8 cellular contexts compared by ENCODE assay signal in genomic region chr12:53052419-53053222, GRCh38. TPM values are rescaled to one million over a fixed set of nuclear protein-coding genes. Genes with fewer than 3 reads are reported as not detected.
DNase-seq lines count a peak whose midpoint lies in the region; ATAC-seq and TF ChIP-seq lines count a peak whose summit lies in the region.

No MANE protein-coding gene starts in this region.

- ATAC-seq in body of pancreas (peak; percentile 29), GM21529 (IDR thresholded peaks at IDR 0.05; ENCODE audit: unreplicated experiment) (no peak), HG02840 (IDR thresholded peaks at IDR 0.05; ENCODE audit: low FRiP score, unreplicated experiment) (no peak)

- peak in 1 of 3 donors; percentile 33 for TF ChIP-seq POLR2A in body of pancreas (IDR thresholded peaks at IDR 0.05)

- H3K9me3 ChIP-seq in body of pancreas = no peaks in the 10 kb centered on the region
- no peaks in the 10 kb centered on the region for H3K9me3 ChIP-seq in subcutaneous abdominal adipose tissue (ENCODE audit: control insufficient read depth in 5 of 5, low read length in 5 of 5)

- H3K36me3 ChIP-seq in body of pancreas (replicated peaks in 1 of 2; ENCODE audit: insufficient read depth in 1 of 2, low read depth in 2 of 2) (no peaks in the 10 kb centered on the region), subcutaneous abdominal adipose tissue (ENCODE audit: control insufficient read depth in 5 of 5, insufficient read depth in 5 of 5, low read length in 5 of 5) (peaks cover 3 to 49% (median 37%) of the 10 kb centered on the region in 5 donors)

- 21 to 35% methylated on average over 4 to 11 of the region's 11 CpGs for WGBS in body of pancreas, 2 donors

- H3K4me3 ChIP-seq in body of pancreas (no peak overlapping the region), subcutaneous abdominal adipose tissue (ENCODE audit: low read depth in 1 of 5, low read length in 5 of 5) (peak overlapping the region; percentile 87 to 95 (median 91))

- H3K27me3 ChIP-seq in body of pancreas (no peaks in the 10 kb centered on the region), subcutaneous abdominal adipose tissue (ENCODE audit: control insufficient read depth in 5 of 5, insufficient read depth in 4 of 5, low read length in 5 of 5) (peaks cover 0 to 2% (median 0%) of the 10 kb centered on the region in 5 donors)

- peaks cover 77% of the 10 kb centered on the region for H3K4me1 ChIP-seq in body of pancreas
- peaks cover 23 to 80% (median 74%) of the 10 kb centered on the region in 5 donors for H3K4me1 ChIP-seq in subcutaneous abdominal adipose tissue (ENCODE audit: control insufficient read depth in 5 of 5, insufficient read depth in 5 of 5, low read length in 5 of 5)

- TF ChIP-seq CTCF in body of pancreas (IDR thresholded peaks at IDR 0.05) = no peak

- DNase-seq in LHCN-M2 (ENCODE audit: low read depth) (peak; percentile 86), body of pancreas (peak; percentile 91 to 95 (median 94)), kidney glomerular epithelial cell (lab: John Stamatoyannopoulos, UW) (peak; percentile 35), SIG-M5 (lab: John Stamatoyannopoulos, UW) (no peak)
- DNase-seq in stimulated activated CD4-positive, alpha-beta T cell treated with anti-CD3 and anti-CD28 coated beads, Interleukin-2, amount 100 ng/mL, for 24 hours = no peak

- intact Hi-C loops in body of pancreas (cut with DNase I) = no loop called here

- H3K27ac ChIP-seq in body of pancreas (peak overlapping the region; percentile 95 to 99 (median 98)), subcutaneous abdominal adipose tissue (ENCODE audit: low read depth, low read length) (peak overlapping the region; percentile 99)

- H3K9ac ChIP-seq in subcutaneous abdominal adipose tissue (ENCODE audit: low read length in 5 of 5) = peak overlapping the region in 4 of 5 donors; percentile 39 to 100 (median 76)

RNA-seq across cellular contexts. Expression of gene TNS2, which starts 2.8 kb away (rescaled TPM):
- total RNA-seq in LHCN-M2 (2014; rRNA removed) = 79.6 and 95.7 TPM in 2 replicates
- 34.3 TPM for polyA plus RNA-seq in LHCN-M2 (2012)
- total RNA-seq in body of pancreas = 100 to 1,000 TPM in 1 of 2 donors, 10 to 100 TPM in 1; 75.5 to 113 TPM

RNA-seq across cellular contexts. Expression of gene SPRYD3, which starts 26.6 kb away (rescaled TPM):
- total RNA-seq in LHCN-M2 (2014; rRNA removed) (20.0 and 21.9 TPM in 2 replicates), body of pancreas (10 to 100 TPM; 35.3 to 59.3 TPM)
- polyA plus RNA-seq in LHCN-M2 (2012) = 32.5 TPM

RNA-seq across cellular contexts. Expression of gene IGFBP6, which starts 44.8 kb away (rescaled TPM):
- total RNA-seq in LHCN-M2 (2014; rRNA removed) = 178 and 231 TPM in 2 replicates
- 127 TPM for polyA plus RNA-seq in LHCN-M2 (2012)
- total RNA-seq in body of pancreas = 100 to 1,000 TPM; 154 to 204 TPM

RNA-seq across cellular contexts. Expression of gene EIF4B, which starts 46.4 kb away (rescaled TPM):
- 468 and 479 TPM in 2 replicates for total RNA-seq in LHCN-M2 (2014; rRNA removed)
- 194 TPM for polyA plus RNA-seq in LHCN-M2 (2012)
- total RNA-seq in body of pancreas = 100 to 1,000 TPM; 326 to 389 TPM

RNA-seq across cellular contexts. Expression of gene SOAT2, which starts 50.7 kb away (rescaled TPM):
- not detected in 2 replicates for total RNA-seq in LHCN-M2 (2014; rRNA removed)
- not detected for polyA plus RNA-seq in LHCN-M2 (2012)
- total RNA-seq in body of pancreas = not detected

Comparison
In these comparisons a context has a peak if more than half of its experiments do, and no peak if none do; other contexts are left out.
1. DNase-seq: peak in LHCN-M2 (single experiment), body of pancreas (4 of 4) and kidney glomerular epithelial cell (single experiment); none in stimulated activated CD4-positive, alpha-beta T cell treated with anti-CD3 and anti-CD28 coated beads, Interleukin-2, amount 100 ng/mL, for 24 hours (0 of 2) and SIG-M5 (single experiment).
2. H3K4me3 ChIP-seq: peak in subcutaneous abdominal adipose tissue (5 of 5); none in body of pancreas (0 of 2).